In the genomic region with DNA sequence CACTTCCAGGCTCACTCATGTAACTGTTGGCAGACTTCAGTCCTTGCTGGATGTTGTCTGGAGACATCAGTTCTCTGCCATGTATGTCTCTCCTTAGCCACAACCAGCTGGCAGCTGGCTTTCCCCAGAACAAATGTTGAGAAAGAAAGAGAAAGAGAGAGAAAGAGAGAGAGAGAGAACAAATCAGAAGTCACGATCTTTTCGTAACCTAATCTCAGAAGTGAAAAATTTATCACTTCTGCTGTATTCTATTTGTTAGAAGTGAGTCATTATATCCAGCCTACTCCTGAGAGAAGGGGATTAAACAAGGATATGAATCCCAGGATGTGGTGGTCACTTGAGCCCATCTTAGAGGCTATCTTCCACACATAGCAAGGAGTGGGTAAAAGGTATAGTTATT, we compare ENCODE assay signal across 23 cellular contexts.
DNase-seq lines count a peak whose midpoint lies in the region; ATAC-seq and TF ChIP-seq lines count a peak whose summit lies in the region.
"Had no signal": no experiment of that assay in that cellular context is flagged by ENCODE, and none has a peak within 500 bp of the region (broad histone marks: within the 10 kb centered on the region; RNA-seq: fewer than 3 reads in every experiment).

No MANE protein-coding gene starts in this region.

- H3K27ac Mint-ChIP-seq in activated CD4-positive, alpha-beta T cell treated with anti-CD3 and anti-CD28 coated beads, Interleukin-2, amount 10 ng/mL, durations not matched to agents 24 days and 14 days = peak overlapping the region; percentile 45
- peak overlapping the region; percentile 73 for H3K27ac Mint-ChIP-seq in activated T-helper 17 cell treated with anti-CD3 and anti-CD28 coated beads, Interleukin-2, amount 50 U/mL, for 72 hours
- H3K27ac Mint-ChIP-seq: B cell, HFFc6 had no signal

- H3K36me3 Mint-ChIP-seq in activated CD4-positive, alpha-beta T cell treated with anti-CD3 and anti-CD28 coated beads, Interleukin-2, amount 10 ng/mL, durations not matched to agents 24 days and 14 days (ENCODE audit: low read depth) = peaks cover 7% of the 10 kb centered on the region
- H3K36me3 Mint-ChIP-seq in activated T-helper 17 cell treated with anti-CD3 and anti-CD28 coated beads, Interleukin-2, amount 50 U/mL, for 72 hours (ENCODE audit: low read depth) = no peaks in the 10 kb centered on the region

- peak; percentile 53 for ATAC-seq in activated T-helper 17 cell treated with anti-CD3 and anti-CD28 coated beads, Interleukin-2, amount 50 U/mL, for 72 hours (replicated peaks)
- ATAC-seq in GM19395 (IDR thresholded peaks at IDR 0.05; ENCODE audit: unreplicated experiment) = no peak
- ATAC-seq: gastrocnemius medialis; naive thymus-derived CD4-positive, alpha-beta T cell had no signal

- no peaks in the 10 kb centered on the region for H3K36me3 ChIP-seq in osteoblast (ENCODE audit: insufficient read depth, low read length)
- H3K36me3 ChIP-seq: ascending aorta, gastrocnemius medialis, suprapubic skin, uterus had no signal

- H3K9me3 ChIP-seq in osteoblast (ENCODE audit: low read depth, low read length) = no peaks in the 10 kb centered on the region
- H3K9me3 ChIP-seq: ascending aorta, gastrocnemius medialis, suprapubic skin, uterus had no signal

- H3K4me1 ChIP-seq in osteoblast (ENCODE audit: insufficient read depth, low read length) = no peaks in the 10 kb centered on the region
- H3K4me1 ChIP-seq: gastrocnemius medialis, suprapubic skin, uterus had no signal

- no peak overlapping the region for H3K4me2 ChIP-seq in osteoblast (ENCODE audit: insufficient read depth, low read length)

- no peaks in the 10 kb centered on the region for H3K27me3 ChIP-seq in osteoblast (ENCODE audit: insufficient read depth, low read length)
- H3K27me3 ChIP-seq: ascending aorta, gastrocnemius medialis, suprapubic skin, uterus had no signal

- no peak overlapping the region for H3K4me3 ChIP-seq in osteoblast (ENCODE audit: insufficient read depth, low read length)
- H3K4me3 ChIP-seq: ascending aorta, gastrocnemius medialis, suprapubic skin, uterus had no signal

- peak overlapping the region; percentile 69 for H2AFZ ChIP-seq in osteoblast (ENCODE audit: low read length)

- no peak for DNase-seq in activated CD4-positive, alpha-beta T cell treated with anti-CD3 and anti-CD28 coated beads, Interleukin-2, amount 10 ng/mL, durations not matched to agents 24 days and 14 days
- no peak for DNase-seq in activated CD4-positive, alpha-beta T cell treated with anti-CD3 and anti-CD28 coated beads, Interleukin-2, amount 50 U/mL, for 4 hours
- DNase-seq in HT1080 (ENCODE audit: low read depth) (peak; percentile 81), osteoblast (ENCODE audit: insufficient read length, low spot score, missing footprints) (no peak), NCI-H2029 treated with DMSO at 0.1 percent for 48 hours (lab: John Stamatoyannopoulos, UW) (no peak), NCI-H2171 (lab: John Stamatoyannopoulos, UW) (no peak)
- DNase-seq: activated effector memory CD4-positive, alpha-beta T cell treated with Interleukin-2 at 50 U/mL for 16 hours; Calu3; EL; gastrocnemius medialis; HFFc6; kidney; naive thymus-derived CD4-positive, alpha-beta T cell; NCI-H1436 treated with DMSO at 0.1 percent for 48 hours; NCI-H526; Right ventricle myocardium superior; uterus had no signal

- no peaks in the 10 kb centered on the region for H3K27me3 Mint-ChIP-seq in activated CD4-positive, alpha-beta T cell treated with anti-CD3 and anti-CD28 coated beads, Interleukin-2, amount 10 ng/mL, durations not matched to agents 24 days and 14 days
- no peaks in the 10 kb centered on the region for H3K27me3 Mint-ChIP-seq in activated T-helper 17 cell treated with anti-CD3 and anti-CD28 coated beads, Interleukin-2, amount 50 U/mL, for 72 hours
- H3K27me3 Mint-ChIP-seq: B cell; naive thymus-derived CD4-positive, alpha-beta T cell had no signal

- peak overlapping the region; percentile 19 for H3K4me3 Mint-ChIP-seq in activated CD4-positive, alpha-beta T cell treated with anti-CD3 and anti-CD28 coated beads, Interleukin-2, amount 10 ng/mL, durations not matched to agents 24 days and 14 days
- peak overlapping the region; percentile 60 for H3K4me3 Mint-ChIP-seq in activated T-helper 17 cell treated with anti-CD3 and anti-CD28 coated beads, Interleukin-2, amount 50 U/mL, for 72 hours
- H3K4me3 Mint-ChIP-seq: B cell, HFFc6 had no signal

- H3K9me3 Mint-ChIP-seq in activated CD4-positive, alpha-beta T cell treated with anti-CD3 and anti-CD28 coated beads, Interleukin-2, amount 10 ng/mL, durations not matched to agents 24 days and 14 days = peaks cover 8% of the 10 kb centered on the region
- peaks cover 6% of the 10 kb centered on the region for H3K9me3 Mint-ChIP-seq in activated T-helper 17 cell treated with anti-CD3 and anti-CD28 coated beads, Interleukin-2, amount 50 U/mL, for 72 hours
- H3K9me3 Mint-ChIP-seq: HFFc6 had no signal

- intact Hi-C loops in activated CD4-positive, alpha-beta T cell treated with anti-CD3 and anti-CD28 coated beads, Interleukin-2, amount 10 ng/mL, durations not matched to agents 24 days and 14 days (cut with micrococcal nuclease) = loop anchor here (10.0 kb wide), 1 partner anchor 170 kb away; no protein-coding TSS in a partner anchor

- H4K20me1 ChIP-seq in osteoblast (ENCODE audit: insufficient read depth, low read length) = no peaks in the 10 kb centered on the region

- H3K27ac ChIP-seq in osteoblast (ENCODE audit: low read depth, low read length) = no peak overlapping the region
- H3K27ac ChIP-seq: ascending aorta, gastrocnemius medialis, suprapubic skin, uterus, VCaP had no signal

- H3K79me2 ChIP-seq in osteoblast (ENCODE audit: insufficient read depth, low read length) = no peaks in the 10 kb centered on the region

- H3K4me1 Mint-ChIP-seq in activated CD4-positive, alpha-beta T cell treated with anti-CD3 and anti-CD28 coated beads, Interleukin-2, amount 10 ng/mL, durations not matched to agents 24 days and 14 days = peaks cover 59% of the 10 kb centered on the region
- peaks cover 45% of the 10 kb centered on the region for H3K4me1 Mint-ChIP-seq in activated T-helper 17 cell treated with anti-CD3 and anti-CD28 coated beads, Interleukin-2, amount 50 U/mL, for 72 hours

- no peak for TF ChIP-seq CTCF in osteoblast (IDR thresholded peaks at IDR 0.05; ENCODE audit: extremely low read depth, low read depth, low read length)
